ENCODE assay signal across 1 cellular context in the genomic region with DNA sequence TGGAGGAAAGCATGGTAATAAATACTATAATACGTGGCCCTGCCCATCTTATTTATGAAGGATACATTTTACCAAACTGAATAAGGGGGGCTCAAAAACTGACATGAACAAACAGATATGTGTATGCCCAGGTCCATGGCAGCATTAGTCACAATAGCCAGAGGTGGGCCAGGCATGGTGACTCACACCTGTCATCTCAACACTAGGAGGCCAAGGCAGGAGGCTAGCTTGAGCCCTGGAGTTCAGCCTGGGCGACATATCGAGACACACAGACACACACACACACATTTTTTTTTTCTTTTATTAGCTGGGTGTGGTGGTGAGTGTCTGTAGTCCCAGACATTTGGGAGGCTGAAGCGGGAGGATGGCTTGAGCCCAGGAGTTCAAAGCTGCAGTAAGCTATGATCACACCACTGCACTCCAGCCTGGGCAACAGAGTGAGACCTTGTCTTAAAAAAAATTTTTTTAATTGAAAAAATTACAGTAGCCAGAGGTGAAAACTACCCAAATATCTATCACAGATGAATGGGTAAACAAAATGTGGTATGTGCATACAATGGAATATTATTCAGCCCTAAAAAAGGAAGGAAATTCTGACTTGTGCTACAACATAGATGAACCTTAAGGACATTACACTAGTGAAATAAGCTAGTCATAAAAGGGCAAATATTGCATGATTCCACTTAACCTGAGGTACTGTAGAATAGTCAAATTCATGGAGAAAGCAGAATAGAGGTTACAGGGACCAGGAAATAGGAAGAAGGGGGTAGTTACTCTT.
TF ChIP-seq lines count a peak whose summit lies in the region.

No MANE protein-coding gene starts in this region.

TF ChIP-seq in HepG2, 621 proteins besides CTCF, POLR2A, EP300 and RAD21:
- TF ChIP-seq, protein P1, sequence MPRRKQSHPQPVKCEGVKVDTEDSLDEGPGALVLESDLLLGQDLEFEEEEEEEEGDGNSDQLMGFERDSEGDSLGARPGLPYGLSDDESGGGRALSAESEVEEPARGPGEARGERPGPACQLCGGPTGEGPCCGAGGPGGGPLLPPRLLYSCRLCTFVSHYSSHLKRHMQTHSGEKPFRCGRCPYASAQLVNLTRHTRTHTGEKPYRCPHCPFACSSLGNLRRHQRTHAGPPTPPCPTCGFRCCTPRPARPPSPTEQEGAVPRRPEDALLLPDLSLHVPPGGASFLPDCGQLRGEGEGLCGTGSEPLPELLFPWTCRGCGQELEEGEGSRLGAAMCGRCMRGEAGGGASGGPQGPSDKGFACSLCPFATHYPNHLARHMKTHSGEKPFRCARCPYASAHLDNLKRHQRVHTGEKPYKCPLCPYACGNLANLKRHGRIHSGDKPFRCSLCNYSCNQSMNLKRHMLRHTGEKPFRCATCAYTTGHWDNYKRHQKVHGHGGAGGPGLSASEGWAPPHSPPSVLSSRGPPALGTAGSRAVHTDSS (CRISPR knock-in tag; conservative IDR thresholded peaks at IDR 0.05), result no peak
- TF ChIP-seq, protein P2, sequence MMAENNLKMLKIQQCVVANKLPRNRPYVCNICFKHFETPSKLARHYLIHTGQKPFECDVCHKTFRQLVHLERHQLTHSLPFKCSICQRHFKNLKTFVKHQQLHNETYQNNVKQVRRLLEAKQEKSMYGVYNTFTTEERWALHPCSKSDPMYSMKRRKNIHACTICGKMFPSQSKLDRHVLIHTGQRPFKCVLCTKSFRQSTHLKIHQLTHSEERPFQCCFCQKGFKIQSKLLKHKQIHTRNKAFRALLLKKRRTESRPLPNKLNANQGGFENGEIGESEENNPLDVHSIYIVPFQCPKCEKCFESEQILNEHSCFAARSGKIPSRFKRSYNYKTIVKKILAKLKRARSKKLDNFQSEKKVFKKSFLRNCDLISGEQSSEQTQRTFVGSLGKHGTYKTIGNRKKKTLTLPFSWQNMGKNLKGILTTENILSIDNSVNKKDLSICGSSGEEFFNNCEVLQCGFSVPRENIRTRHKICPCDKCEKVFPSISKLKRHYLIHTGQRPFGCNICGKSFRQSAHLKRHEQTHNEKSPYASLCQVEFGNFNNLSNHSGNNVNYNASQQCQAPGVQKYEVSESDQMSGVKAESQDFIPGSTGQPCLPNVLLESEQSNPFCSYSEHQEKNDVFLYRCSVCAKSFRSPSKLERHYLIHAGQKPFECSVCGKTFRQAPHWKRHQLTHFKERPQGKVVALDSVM (CRISPR knock-in tag; IDR thresholded peaks at IDR 0.05), result peak; percentile 41; the same call in 1 of the 2 replicates
- TF ChIP-seq, protein P3, sequence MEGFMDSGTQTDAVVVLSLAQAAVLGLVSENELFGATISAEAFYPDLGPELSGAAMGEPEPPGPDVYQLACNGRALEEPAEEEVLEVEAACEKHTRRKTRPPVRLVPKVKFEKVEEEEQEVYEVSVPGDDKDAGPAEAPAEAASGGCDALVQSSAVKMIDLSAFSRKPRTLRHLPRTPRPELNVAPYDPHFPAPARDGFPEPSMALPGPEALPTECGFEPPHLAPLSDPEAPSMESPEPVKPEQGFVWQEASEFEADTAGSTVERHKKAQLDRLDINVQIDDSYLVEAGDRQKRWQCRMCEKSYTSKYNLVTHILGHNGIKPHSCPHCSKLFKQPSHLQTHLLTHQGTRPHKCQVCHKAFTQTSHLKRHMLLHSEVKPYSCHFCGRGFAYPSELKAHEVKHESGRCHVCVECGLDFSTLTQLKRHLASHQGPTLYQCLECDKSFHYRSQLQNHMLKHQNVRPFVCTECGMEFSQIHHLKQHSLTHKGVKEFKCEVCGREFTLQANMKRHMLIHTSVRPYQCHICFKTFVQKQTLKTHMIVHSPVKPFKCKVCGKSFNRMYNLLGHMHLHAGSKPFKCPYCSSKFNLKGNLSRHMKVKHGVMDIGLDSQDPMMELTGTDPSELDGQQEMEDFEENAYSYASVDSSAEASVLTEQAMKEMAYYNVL (CRISPR knock-in tag; IDR thresholded peaks at IDR 0.05; ENCODE audit: borderline replicate concordance), result no peak
- TF ChIP-seq FOSL2 (CRISPR knock-in tag; IDR thresholded peaks at IDR 0.05), result peak; percentile 53
